In genomic region chr2:240916571-240917008, GRCh38 we compare ENCODE assay signal across 8 cellular contexts. TPM values are rescaled to one million over a fixed set of nuclear protein-coding genes. Genes with fewer than 3 reads are reported as not detected.
DNase-seq lines count a peak whose midpoint lies in the region; ATAC-seq and TF ChIP-seq lines count a peak whose summit lies in the region.
"Had no signal": no experiment of that assay in that cellular context is flagged by ENCODE, and none has a peak within 500 bp of the region (broad histone marks: within the 10 kb centered on the region; RNA-seq: fewer than 3 reads in every experiment).

No MANE protein-coding gene starts in this region.

- POLR2A ChIA-PET in HEK293 (lab: Yijun Ruan, JAX): no interaction called here
- POLR2A ChIA-PET in CD8-positive, alpha-beta T cell (lab: Charles Lee): no interaction called here

- no peaks in the 10 kb centered on the region for H3K9me3 Mint-ChIP-seq in CD8-positive, alpha-beta T cell

- 10 to 15% methylated on average over 12 to 16 of the region's 24 CpGs for WGBS in testis, 2 donors

- H3K27me3 ChIP-seq in iPS-15b (ENCODE audit: control insufficient read depth, insufficient read depth, low read length) (peaks cover 4% of the 10 kb centered on the region), testis (no peaks in the 10 kb centered on the region)
- H3K27me3 ChIP-seq in CD8-positive, alpha-beta T cell (ENCODE audit: insufficient read depth, low read length): peaks cover 8% of the 10 kb centered on the region

- no peak overlapping the region for H3K27ac ChIP-seq in HEK293 (ENCODE audit: extremely low read depth, low read depth, low read length)
- H3K27ac ChIP-seq in testis: no peak overlapping the region
- no peak overlapping the region for H3K27ac ChIP-seq in CD8-positive, alpha-beta T cell (ENCODE audit: low read depth, low read length)

- H3K4me3 ChIP-seq in HEK293 (ENCODE audit: low read depth, low read length) (no peak overlapping the region), iPS-15b (ENCODE audit: low read depth, low read length) (peak overlapping the region; percentile 30), testis (no peak overlapping the region)
- H3K4me3 ChIP-seq in CD8-positive, alpha-beta T cell (ENCODE audit: low read depth, low read length): no peak overlapping the region

- CTCF ChIA-PET in HEK293 (lab: Yijun Ruan, JAX): interaction anchor here (1.0 kb wide), 1 partner anchor 94 kb away, joined by 3 read pairs; no protein-coding TSS in a partner anchor
- CTCF ChIA-PET in CD8-positive, alpha-beta T cell (lab: Charles Lee): no interaction called here

- peak; percentile 28 for DNase-seq in amniotic epithelial cell (ENCODE audit: low read depth)
- DNase-seq in testis: peak; percentile 52
- no peak for DNase-seq in activated CD4-positive, alpha-beta T cell treated with anti-CD3 and anti-CD28 coated beads, Interleukin-2, amount 50 U/mL, for 4 hours
- no peak for DNase-seq in CD8-positive, alpha-beta T cell
- no peak for DNase-seq in SW 1271 (lab: John Stamatoyannopoulos, UW)

- intact Hi-C loops in testis (cut with DNase I; ENCODE audit: low total_unique reads): loop anchor here (10.0 kb wide), 1 partner anchor 78 kb away; the partner anchor contains the start of gene SNED1
- intact Hi-C loops in CD8-positive, alpha-beta T cell (cut with DNase I, micrococcal nuclease): no loop called here

- no peaks in the 10 kb centered on the region for H3K36me3 Mint-ChIP-seq in CD8-positive, alpha-beta T cell

- no peaks in the 10 kb centered on the region for H3K36me3 ChIP-seq in HEK293 (ENCODE audit: control insufficient read depth in 2 of 2, insufficient read depth in 1 of 2, low read length in 2 of 2)
- H3K36me3 ChIP-seq in iPS-15b (ENCODE audit: control insufficient read depth, insufficient read depth, low read length): no peaks in the 10 kb centered on the region
- H3K36me3 ChIP-seq in testis (ENCODE audit: low read depth, missing control alignments): no peaks in the 10 kb centered on the region
- no peaks in the 10 kb centered on the region for H3K36me3 ChIP-seq in CD8-positive, alpha-beta T cell (ENCODE audit: insufficient read depth, low read length)

- no peak for ATAC-seq in CD8-positive, alpha-beta T cell

- H3K27me3 Mint-ChIP-seq in CD8-positive, alpha-beta T cell (ENCODE audit: low read depth): peaks cover 10% of the 10 kb centered on the region

- H3K4me1 ChIP-seq in HEK293 (ENCODE audit: control insufficient read depth, insufficient read depth, low read length) (0 out of 2 replicates have a peak, but pooled peaks cover 2% of the 10 kb centered on the region), iPS-15b (ENCODE audit: control insufficient read depth, insufficient read depth, low read length) (no peaks in the 10 kb centered on the region), testis (peaks cover 25% of the 10 kb centered on the region)
- H3K4me1 ChIP-seq in CD8-positive, alpha-beta T cell (ENCODE audit: insufficient read depth, low read length): no peaks in the 10 kb centered on the region

- no peak overlapping the region for H3K4me3 Mint-ChIP-seq in CD8-positive, alpha-beta T cell

- no peak for TF ChIP-seq POLR2A in testis (IDR thresholded peaks at IDR 0.05)

- H3K9me3 ChIP-seq in HEK293 (ENCODE audit: control insufficient read depth, insufficient read depth, low read depth, low read length) (no peaks in the 10 kb centered on the region), iPS-15b (ENCODE audit: control insufficient read depth, insufficient read depth, low read length) (no peaks in the 10 kb centered on the region), testis (no peaks in the 10 kb centered on the region)
- H3K9me3 ChIP-seq in CD8-positive, alpha-beta T cell (ENCODE audit: low read length): no peaks in the 10 kb centered on the region

- no peak overlapping the region for H3K27ac Mint-ChIP-seq in CD8-positive, alpha-beta T cell

- H3K4me1 Mint-ChIP-seq in CD8-positive, alpha-beta T cell (ENCODE audit: low read depth): no peaks in the 10 kb centered on the region

- no peak overlapping the region for H3K9ac ChIP-seq in iPS-15b (ENCODE audit: low read depth, low read length)

- TF ChIP-seq CTCF in HEK293 (tag by site-specific recombination; IDR thresholded peaks at IDR 0.05) (no peak), testis (IDR thresholded peaks at IDR 0.05) (no peak)
- TF ChIP-seq CTCF in CD8-positive, alpha-beta T cell (IDR thresholded peaks at IDR 0.05): no peak

TF ChIP-seq in HEK293, 187 proteins besides CTCF, POLR2A, EP300 and RAD21 (continues in another document):
- TF ChIP-seq ZNF580 (tag by site-specific recombination; IDR thresholded peaks at IDR 0.05) (no peak), RBAK (tag by site-specific recombination; IDR thresholded peaks at IDR 0.05) (no peak), ZNF416 (tag by site-specific recombination; IDR thresholded peaks at IDR 0.05) (no peak), ZNF324 (tag by site-specific recombination; IDR thresholded peaks at IDR 0.05) (no peak), ZFHX2 (tag by site-specific recombination; conservative IDR thresholded peaks at IDR 0.05) (no peak), GLIS2 (tag by site-specific recombination; IDR thresholded peaks at IDR 0.05) (peak; percentile 48; the same call in 1 of the 2 replicates), KLF9 (tag by site-specific recombination; IDR thresholded peaks at IDR 0.05; ENCODE audit: low read depth) (peak; percentile 50), ZNF10 (tag by site-specific recombination; IDR thresholded peaks at IDR 0.05) (no peak), ZBTB44 (tag by site-specific recombination; IDR thresholded peaks at IDR 0.05) (no peak), ZBTB17 (tag by site-specific recombination; IDR thresholded peaks at IDR 0.05) (peak; percentile 25; the same call in 1 of the 2 replicates), ZNF121 (tag by site-specific recombination; IDR thresholded peaks at IDR 0.05) (no peak), ZNF140 (tag by site-specific recombination; IDR thresholded peaks at IDR 0.05) (no peak), GLI4 (tag by site-specific recombination; IDR thresholded peaks at IDR 0.05) (no peak), ZNF707 (tag by site-specific recombination; IDR thresholded peaks at IDR 0.05) (no peak), ZNF175 (tag by site-specific recombination; IDR thresholded peaks at IDR 0.05) (no peak), ZNF146 (tag by site-specific recombination; IDR thresholded peaks at IDR 0.05) (no peak), ZNF2 (tag by site-specific recombination; IDR thresholded peaks at IDR 0.05) (no peak), ZNF664 (tag by site-specific recombination; IDR thresholded peaks at IDR 0.05) (no peak), SP7 (tag by site-specific recombination; IDR thresholded peaks at IDR 0.05) (0 out of 2 replicates have a peak, but pooled peaks have one; percentile 42), ZNF548 (tag by site-specific recombination; IDR thresholded peaks at IDR 0.05) (no peak), MZF1 (tag by site-specific recombination; IDR thresholded peaks at IDR 0.05; ENCODE audit: borderline replicate concordance) (no peak), KLF17 (tag by site-specific recombination; IDR thresholded peaks at IDR 0.05) (peak; percentile 27; the same call in 1 of the 2 replicates), ZNF184 (tag by site-specific recombination; IDR thresholded peaks at IDR 0.05) (no peak), KLF7 (tag by site-specific recombination; IDR thresholded peaks at IDR 0.05; ENCODE audit: borderline replicate concordance) (no peak), SCRT1 (tag by site-specific recombination; IDR thresholded peaks at IDR 0.05; ENCODE audit: borderline replicate concordance) (no peak), ZBTB20 (tag by site-specific recombination; IDR thresholded peaks at IDR 0.05) (no peak), ZNF174 (tag by site-specific recombination; IDR thresholded peaks at IDR 0.05) (no peak), ZNF76 (tag by site-specific recombination; IDR thresholded peaks at IDR 0.05; ENCODE audit: borderline replicate concordance, low read depth) (peak; percentile 41; the same call in 1 of the 2 replicates)

RNA-seq across cellular contexts. Expression of gene CROCC2, which starts 10.5 kb away (rescaled TPM):
- total RNA-seq in testis: under 1 TPM; 0.43 to 0.55 TPM
- polyA plus RNA-seq in testis (ENCODE audit: insufficient read depth, low read depth, low replicate concordance): 0.51 TPM
- not detected for total RNA-seq in CD8-positive, alpha-beta T cell
- total RNA-seq: T-helper 1 cell treated with Interleukin-12 subunit alpha and Interleukin-12 subunit beta and Interleukin-4 antibody, amounts not matched to agents 30 ng/mL and 1 ng/mL, for 36 hours had no signal

RNA-seq across cellular contexts. Expression of gene MAB21L4, which starts 20.6 kb away (rescaled TPM):
- total RNA-seq in testis: not detected
- polyA plus RNA-seq in testis (ENCODE audit: insufficient read depth, low read depth, low replicate concordance): 1.1 TPM
- not detected for total RNA-seq in CD8-positive, alpha-beta T cell
- total RNA-seq: T-helper 1 cell treated with Interleukin-12 subunit alpha and Interleukin-12 subunit beta and Interleukin-4 antibody, amounts not matched to agents 30 ng/mL and 1 ng/mL, for 36 hours had no signal

RNA-seq across cellular contexts. Expression of gene AGXT, which starts 48.0 kb away (rescaled TPM):
- total RNA-seq in testis: under 1 TPM in 1 of 2 donors, not detected in 1; 0.24 TPM
- 0.51 TPM for polyA plus RNA-seq in testis (ENCODE audit: insufficient read depth, low read depth, low replicate concordance)
- total RNA-seq in CD8-positive, alpha-beta T cell: not detected
- total RNA-seq: T-helper 1 cell treated with Interleukin-12 subunit alpha and Interleukin-12 subunit beta and Interleukin-4 antibody, amounts not matched to agents 30 ng/mL and 1 ng/mL, for 36 hours had no signal

Comparison
In these comparisons a context has a peak if more than half of its experiments do, and no peak if none do; other contexts are left out.
1. DNase-seq: peak in amniotic epithelial cell (single experiment) and testis (single experiment); none in activated CD4-positive, alpha-beta T cell treated with anti-CD3 and anti-CD28 coated beads, Interleukin-2, amount 50 U/mL, for 4 hours (0 of 2), CD8-positive, alpha-beta T cell (0 of 7) and SW 1271 (0 of 2).